Comparison of ENCODE assay signal across 1 cellular context in genomic region chr16:17177968-17178880, GRCh38.
A peak's percentile ranks its signal among the peaks of the same experiment; 100 is the strongest.
TF ChIP-seq lines count a peak whose summit lies in the region.

No MANE protein-coding gene starts in this region.

TF ChIP-seq in HepG2, 621 proteins besides CTCF, POLR2A, EP300 and RAD21 (continued from another document):
- TF ChIP-seq ZNF407 (CRISPR knock-in tag; IDR thresholded peaks at IDR 0.05; ENCODE audit: not compliant biosample characterization) (no peak), REST (IDR thresholded peaks at IDR 0.05; ENCODE audit: borderline replicate concordance in 1 of 2, low read depth in 1 of 2, low read length in 2 of 2) (peak; percentile 46 to 92)
